Comparison of ENCODE assay signal across 13 cellular contexts in genomic region chr11:128420943-128421342, GRCh38.
DNase-seq lines count a peak whose midpoint lies in the region.
"Had no signal": no experiment of that assay in that cellular context is flagged by ENCODE, and none has a peak within 500 bp of the region (broad histone marks: within the 10 kb centered on the region; RNA-seq: fewer than 3 reads in every experiment).

No MANE protein-coding gene starts in this region.

- H3K4me3 ChIP-seq in skeletal muscle cell (ENCODE audit: low read depth, low read length): no peak overlapping the region
- no peak overlapping the region for H3K4me3 ChIP-seq in H7 (ENCODE audit: insufficient read depth, low read depth, low read length)
- H3K4me3 ChIP-seq: K562 had no signal

- no peaks in the 10 kb centered on the region for H3K36me3 Mint-ChIP-seq in activated CD4-positive, alpha-beta memory T cell treated with anti-CD3 and anti-CD28 coated beads for 36 hours
- H3K36me3 Mint-ChIP-seq in activated CD4-positive, alpha-beta memory T cell treated with anti-CD3 and anti-CD28 coated beads, Interleukin-2, amount 10 ng/mL, durations not matched to agents 7 days and 5 days (ENCODE audit: low read depth): no peaks in the 10 kb centered on the region
- H3K36me3 Mint-ChIP-seq: brain, type B pancreatic cell had no signal

- peak overlapping the region; percentile 31 for H3K27ac Mint-ChIP-seq in activated CD4-positive, alpha-beta memory T cell treated with anti-CD3 and anti-CD28 coated beads for 36 hours
- no peak overlapping the region for H3K27ac Mint-ChIP-seq in activated CD4-positive, alpha-beta memory T cell treated with anti-CD3 and anti-CD28 coated beads, Interleukin-2, amount 10 ng/mL, durations not matched to agents 7 days and 5 days
- H3K27ac Mint-ChIP-seq: type B pancreatic cell had no signal

- intact Hi-C loops in activated CD4-positive, alpha-beta memory T cell treated with anti-CD3 and anti-CD28 coated beads for 36 hours (cut with micrococcal nuclease): no loop called here

- CTCF ChIA-PET in activated CD4-positive, alpha-beta memory T cell treated with anti-CD3 and anti-CD28 coated beads for 36 hours (lab: Charles Lee): interaction anchor here (1.2 to 2.1 kb wide), 2 partner anchors 59 to 263 kb away, joined by 3 to 9 read pairs; no protein-coding TSS in a partner anchor
- CTCF ChIA-PET in activated CD4-positive, alpha-beta memory T cell treated with anti-CD3 and anti-CD28 coated beads, Interleukin-2, amount 10 ng/mL, durations not matched to agents 7 days and 5 days (lab: Charles Lee): no interaction called here

- peaks cover 39% of the 10 kb centered on the region for H3K4me1 Mint-ChIP-seq in activated CD4-positive, alpha-beta memory T cell treated with anti-CD3 and anti-CD28 coated beads for 36 hours (ENCODE audit: low read depth)
- H3K4me1 Mint-ChIP-seq in activated CD4-positive, alpha-beta memory T cell treated with anti-CD3 and anti-CD28 coated beads, Interleukin-2, amount 10 ng/mL, durations not matched to agents 7 days and 5 days: peaks cover 16% of the 10 kb centered on the region

- H3K36me3 ChIP-seq in H7 (replicated peaks; ENCODE audit: control insufficient read depth, insufficient read depth, low read length): no peaks in the 10 kb centered on the region

- no peaks in the 10 kb centered on the region for H3K9me3 Mint-ChIP-seq in activated CD4-positive, alpha-beta memory T cell treated with anti-CD3 and anti-CD28 coated beads for 36 hours
- H3K9me3 Mint-ChIP-seq in activated CD4-positive, alpha-beta memory T cell treated with anti-CD3 and anti-CD28 coated beads, Interleukin-2, amount 10 ng/mL, durations not matched to agents 7 days and 5 days: no peaks in the 10 kb centered on the region
- H3K9me3 Mint-ChIP-seq: type B pancreatic cell had no signal

- no peaks in the 10 kb centered on the region for H3K27me3 ChIP-seq in H7 (ENCODE audit: control insufficient read depth, insufficient read depth, low read length)

- no peak overlapping the region for H3K4me3 Mint-ChIP-seq in activated CD4-positive, alpha-beta memory T cell treated with anti-CD3 and anti-CD28 coated beads for 36 hours
- no peak overlapping the region for H3K4me3 Mint-ChIP-seq in activated CD4-positive, alpha-beta memory T cell treated with anti-CD3 and anti-CD28 coated beads, Interleukin-2, amount 10 ng/mL, durations not matched to agents 7 days and 5 days
- H3K4me3 Mint-ChIP-seq: brain, type B pancreatic cell had no signal

- DNase-seq in activated CD4-positive, alpha-beta memory T cell treated with anti-CD3 and anti-CD28 coated beads for 36 hours: no peak
- no peak for DNase-seq in activated CD4-positive, alpha-beta memory T cell treated with anti-CD3 and anti-CD28 coated beads, Interleukin-2, amount 10 ng/mL, durations not matched to agents 7 days and 5 days
- peak; percentile 81 for DNase-seq in RPMI7951 (ENCODE audit: low read depth)
- peak; percentile 79 for DNase-seq in fibroblast of gingiva (ENCODE audit: low read depth)
- DNase-seq in skeletal muscle cell (ENCODE audit: low read depth): peak; percentile 88
- DNase-seq in NCI-H1694 (lab: John Stamatoyannopoulos, UW): no peak
- DNase-seq in H7: no peak
- no peak for DNase-seq in NCI-H2196 (lab: John Stamatoyannopoulos, UW; ENCODE audit: unreplicated experiment)
- DNase-seq: DMS79, NCI-H2171 treated with DMSO at 0.1 percent for 48 hours had no signal

- POLR2A ChIA-PET in activated CD4-positive, alpha-beta memory T cell treated with anti-CD3 and anti-CD28 coated beads for 36 hours (lab: Charles Lee): interaction anchor here (1.0 kb wide), 1 partner anchor 102 kb away, joined by 3 read pairs; no protein-coding TSS in a partner anchor
- POLR2A ChIA-PET in activated CD4-positive, alpha-beta memory T cell treated with anti-CD3 and anti-CD28 coated beads, Interleukin-2, amount 10 ng/mL, durations not matched to agents 7 days and 5 days (lab: Charles Lee): interaction anchor here (1.0 to 1.3 kb wide), 4 partner anchors 10 to 131 kb away, joined by 3 read pairs; no protein-coding TSS in a partner anchor

- no peaks in the 10 kb centered on the region for H3K27me3 Mint-ChIP-seq in activated CD4-positive, alpha-beta memory T cell treated with anti-CD3 and anti-CD28 coated beads for 36 hours
- H3K27me3 Mint-ChIP-seq in activated CD4-positive, alpha-beta memory T cell treated with anti-CD3 and anti-CD28 coated beads, Interleukin-2, amount 10 ng/mL, durations not matched to agents 7 days and 5 days: no peaks in the 10 kb centered on the region

Comparison
In these comparisons a context has a peak if more than half of its experiments do, and no peak if none do; other contexts are left out.
1. DNase-seq: peak in RPMI7951 (single experiment), fibroblast of gingiva (single experiment) and skeletal muscle cell (single experiment); none in activated CD4-positive, alpha-beta memory T cell treated with anti-CD3 and anti-CD28 coated beads for 36 hours (single experiment), activated CD4-positive, alpha-beta memory T cell treated with anti-CD3 and anti-CD28 coated beads, Interleukin-2, amount 10 ng/mL, durations not matched to agents 7 days and 5 days (single experiment), NCI-H1694 (single experiment), H7 (single experiment) and NCI-H2196 (single experiment).